ENCODE assay signal across 8 cellular contexts in the genomic region with DNA sequence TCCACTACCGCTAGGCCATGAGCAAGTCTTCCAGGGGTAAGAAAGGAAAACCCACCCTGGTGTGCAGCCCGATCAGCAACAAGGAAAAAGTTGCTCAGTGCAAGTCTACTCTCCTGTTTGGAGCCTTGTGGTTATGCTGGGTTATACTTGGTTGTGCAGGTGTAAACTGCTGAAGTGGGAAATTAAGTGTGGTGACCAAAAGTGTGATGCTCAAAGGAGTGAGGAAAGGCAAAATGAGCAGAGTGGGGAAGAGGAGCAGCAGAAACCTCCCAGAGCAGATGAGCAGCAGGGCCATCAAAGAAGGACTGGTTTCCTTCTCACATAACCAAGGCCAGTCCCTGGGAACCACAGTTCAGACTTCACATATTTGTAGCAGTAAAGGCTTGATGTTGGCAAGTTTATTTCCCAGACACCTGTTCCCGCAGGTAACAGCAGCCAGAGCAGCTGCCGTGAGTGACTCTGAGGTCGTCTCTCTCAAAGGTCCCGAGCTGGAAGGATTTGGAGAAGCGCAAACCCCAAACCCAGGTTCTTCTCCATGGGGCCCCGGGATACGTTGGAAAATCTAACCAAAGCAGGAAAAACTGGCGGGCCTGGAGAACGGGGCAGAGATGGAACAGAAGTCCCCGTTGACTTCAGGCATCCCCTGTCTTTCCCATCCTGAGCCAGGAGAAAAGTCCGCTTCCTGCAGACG. TPM values are rescaled to one million over a fixed set of nuclear protein-coding genes. Genes with fewer than 3 reads are reported as not detected.
DNase-seq lines count a peak whose midpoint lies in the region; ATAC-seq, FAIRE-seq and TF ChIP-seq lines count a peak whose summit lies in the region.

No MANE protein-coding gene starts in this region.

- no peaks in the 10 kb centered on the region for H3K9me1 ChIP-seq in K562 (ENCODE audit: control insufficient read depth, insufficient read depth, low read length)

- no peak for TF ChIP-seq EP300 in K562 (IDR thresholded peaks at IDR 0.05; ENCODE audit: low read length)

- H3K4me3 Mint-ChIP-seq in memory B cell: peak overlapping the region; percentile 90

- no peaks in the 10 kb centered on the region for H3K79me2 ChIP-seq in K562 (ENCODE audit: control insufficient read depth, insufficient read depth, low read length)

- H3K27me3 ChIP-seq in heart right ventricle (peaks cover 0 to 43% (median 5%) of the 10 kb centered on the region in 7 donors), K562 (ENCODE audit: control insufficient read depth in 2 of 2, insufficient read depth in 2 of 2, low read length in 2 of 2) (peaks cover 65 to 67% of the 10 kb centered on the region in 2 experiments)

- no peak overlapping the region for H2AFZ ChIP-seq in K562 (ENCODE audit: low read depth, low read length)

- BruUV-seq in K562 (replicated peaks; lab: Mats Ljungman, UMichigan): no TSS peak

- H4K20me1 ChIP-seq in K562 (replicated peaks; ENCODE audit: control insufficient read depth, insufficient read depth, low read length): no peaks in the 10 kb centered on the region; the same call in 1 of the 2 replicates

- H3K4me1 ChIP-seq in heart right ventricle: peaks cover 0 to 20% (median 12%) of the 10 kb centered on the region in 9 donors
- H3K4me1 ChIP-seq in K562 (replicated peaks in 1 of 2; ENCODE audit: control insufficient read depth in 2 of 2, insufficient read depth in 2 of 2, low read length in 2 of 2): peaks cover 0 to 13% of the 10 kb centered on the region in 2 experiments; a peak in 2 of 5 replicates
- no peaks in the 10 kb centered on the region for H3K4me1 ChIP-seq in urinary bladder (ENCODE audit: insufficient read depth)

- H3K27ac ChIP-seq in heart right ventricle (peak overlapping the region in 4 of 10 donors; percentile 35 to 67 (median 58)), K562 (ENCODE audit: extremely low read depth, low read depth, low read length) (no peak overlapping the region), urinary bladder (ENCODE audit: low read depth) (no peak overlapping the region)

- 27 to 30% methylated on average over 14 of the region's 14 CpGs for WGBS in heart right ventricle, 2 donors
- 14% methylated on average over 14 of the region's 14 CpGs for WGBS in K562 (ENCODE audit: insufficient coverage, low coverage, missing lambda C conversion rate)
- WGBS in urinary bladder: 24% methylated on average over 14 of the region's 14 CpGs

- H3K4me2 ChIP-seq in K562 (ENCODE audit: insufficient read depth, low read length): no peak overlapping the region

- TF ChIP-seq POLR2A in K562 (conservative IDR thresholded peaks at IDR 0.05): no peak

- CTCF ChIA-PET in K562 (lab: Yijun Ruan, JAX; ENCODE audit: low intra/inter-chr PET ratio): interaction anchor here (0.6 kb wide), 1 partner anchor 26 kb away, joined by 3 read pairs; no protein-coding TSS in a partner anchor

- in situ Hi-C loops in K562 (cut with MboI): no loop called here

- H3K27me3 Mint-ChIP-seq in memory B cell: peaks cover 19% of the 10 kb centered on the region

- H3K4me3 ChIP-seq in heart right ventricle (peak overlapping the region; percentile 50 to 91 (median 79)), K562 (no peak overlapping the region), urinary bladder (ENCODE audit: low read depth, low read length) (peak overlapping the region; percentile 76)

- no peak overlapping the region for H3K27ac Mint-ChIP-seq in memory B cell

- no peak for FAIRE-seq in K562 (lab: Jason Lieb, UNC)

- no peak for TF ChIP-seq CTCF in heart right ventricle (IDR thresholded peaks at IDR 0.05)
- TF ChIP-seq CTCF in K562 (IDR thresholded peaks at IDR 0.05 in 2 of 3, conservative IDR thresholded peaks at IDR 0.05 in 1 of 3; ENCODE audit: insufficient read depth in 2 of 3, low read depth in 1 of 3, low read length in 3 of 3): no peak

- H3K9me3 Mint-ChIP-seq in memory B cell: no peaks in the 10 kb centered on the region

- H3K36me3 Mint-ChIP-seq in memory B cell: no peaks in the 10 kb centered on the region

- POLR2A ChIA-PET in K562 (lab: Yijun Ruan, JAX): interaction anchor here (0.7 kb wide), 1 partner anchor 380 kb away, joined by 3 read pairs; no protein-coding TSS in a partner anchor

- H3K4me1 Mint-ChIP-seq in memory B cell: peaks cover 20% of the 10 kb centered on the region

- no peak for TF ChIP-seq RAD21 in K562 (CRISPR knock-in tag; conservative IDR thresholded peaks at IDR 0.05 in 1 of 2, IDR thresholded peaks at IDR 0.05 in 1 of 2)

- DNase-seq in heart right ventricle: no peak
- DNase-seq in left cardiac atrium: no peak
- no peak for DNase-seq in K562 (ENCODE audit: extremely low read depth in 1 of 4, low spot score in 3 of 4)
- DNase-seq in memory B cell (ENCODE audit: low spot score in 2 of 2): no peak
- DNase-seq in medulla oblongata (ENCODE audit: extremely low spot score): no peak

- intact Hi-C loops in heart right ventricle (cut with DNase I) (no loop called here), left cardiac atrium (cut with DNase I) (no loop called here), K562 (cut with micrococcal nuclease) (no loop called here)

- H3K9me3 ChIP-seq in heart right ventricle (no peaks in the 10 kb centered on the region), K562 (replicated peaks; ENCODE audit: control insufficient read depth, insufficient read depth, low read depth, low read length) (no peaks in the 10 kb centered on the region)

- H3K36me3 ChIP-seq in heart right ventricle: no peaks in the 10 kb centered on the region
- no peaks in the 10 kb centered on the region for H3K36me3 ChIP-seq in K562 (ENCODE audit: control insufficient read depth, insufficient read depth, low read length)
- no peaks in the 10 kb centered on the region for H3K36me3 ChIP-seq in urinary bladder (ENCODE audit: insufficient read depth)

- no peak overlapping the region for H3K9ac ChIP-seq in K562 (ENCODE audit: insufficient read depth in 1 of 2, low read depth in 2 of 2, low read length in 2 of 2)

- ATAC-seq in heart right ventricle (no peak), left cardiac atrium (no peak), K562 (no peak), memory B cell (ENCODE audit: low read depth) (no peak), GM21390 (IDR thresholded peaks at IDR 0.05; ENCODE audit: unreplicated experiment) (no peak), GM21825 (IDR thresholded peaks at IDR 0.05; ENCODE audit: unreplicated experiment) (no peak)

RNA-seq across cellular contexts. Expression of gene SMO, which starts 0.6 kb away (rescaled TPM):
- total RNA-seq in heart right ventricle (1 to 10 TPM; 3.1 to 7.1 (median 4.9) TPM), left cardiac atrium (1 to 10 TPM; 5.4 to 7.6 TPM), K562 (2014; rRNA removed) (0.05 TPM in 1 of 2 replicates, not detected in the other), K562 (2014; rRNA removed; fragmentation: Illumina TruSeq; extraction: Trizol) (not detected in 2 replicates), K562 (2015; rRNA removed; fragmentation: Illumina TruSeq; extraction: Trizol) (not detected in 2 replicates), K562 (2021) (0.07 and 0.13 TPM in 2 replicates), urinary bladder (35.2 TPM)
- polyA plus RNA-seq in heart right ventricle (1 to 10 TPM; 1.7 to 8.3 TPM), K562 (2011; rRNA removed) (0.10 and 0.11 TPM in 2 replicates), K562 (2014; fragmentation: Illumina TruSeq; extraction: Trizol) (not detected in 2 replicates), K562 (2014; fragmentation: Nextera tagmentation; extraction: Ambion mirVana) (not detected), K562 (2014; rRNA removed) (0.11 TPM in 1 of 2 replicates, not detected in the other), urinary bladder (16.7 TPM)
- 0.60 TPM in 1 of 2 replicates, not detected in the other for total RNA-seq in K562 (2011; cell fraction: chromatin; rRNA removed; ENCODE audit: low replicate concordance)
- total RNA-seq in K562 (2011; cell fraction: nucleolus; rRNA removed): 0.39 and 0.67 TPM in 2 replicates
- total RNA-seq in K562 (2011; cell fraction: nucleoplasm; rRNA removed): 1.2 TPM in 1 of 2 replicates, not detected in the other
- 0.10 and 0.24 TPM in 2 replicates for polyA plus RNA-seq in K562 (2011; cell fraction: cytosol; rRNA removed)
- polyA plus RNA-seq in K562 (2011; cell fraction: nucleus; rRNA removed): 0.41 and 0.91 TPM in 2 replicates
- not detected in 2 replicates for polyA plus RNA-seq in K562 (2012)
- polyA minus RNA-seq in K562 (2011; rRNA and poly(A)+ RNA removed): 0.07 and 0.24 TPM in 2 replicates
- not detected in 2 replicates for polyA minus RNA-seq in K562 (2011; cell fraction: cytosol; rRNA and poly(A)+ RNA removed)
- polyA minus RNA-seq in K562 (2011; cell fraction: nucleus; rRNA and poly(A)+ RNA removed): 0.11 TPM in 1 of 2 replicates, not detected in the other

RNA-seq across cellular contexts. Expression of gene AHCYL2, which starts 37.0 kb away (rescaled TPM):
- total RNA-seq in heart right ventricle (1 to 10 TPM; 4.6 to 7.7 (median 5.7) TPM), left cardiac atrium (1 to 10 TPM; 5.7 to 6.4 TPM), K562 (2014; rRNA removed) (3.1 and 3.7 TPM in 2 replicates), K562 (2014; rRNA removed; fragmentation: Illumina TruSeq; extraction: Trizol) (5.2 TPM in 2 replicates), K562 (2015; rRNA removed; fragmentation: Illumina TruSeq; extraction: Trizol) (5.5 and 6.8 TPM in 2 replicates), K562 (2021) (5.2 and 5.5 TPM in 2 replicates), urinary bladder (20.3 TPM)
- polyA plus RNA-seq in heart right ventricle (1 to 10 TPM; 2.5 to 2.9 TPM), K562 (2011; rRNA removed) (10.5 and 10.8 TPM in 2 replicates), K562 (2014; fragmentation: Illumina TruSeq; extraction: Trizol) (4.8 and 6.2 TPM in 2 replicates), K562 (2014; fragmentation: Nextera tagmentation; extraction: Ambion mirVana) (1 to 10 TPM in 1 of 2 experiments, under 1 TPM in 1; 0.93 to 2.0 TPM), K562 (2014; rRNA removed) (4.3 and 5.6 TPM in 2 replicates), urinary bladder (9.0 TPM)
- 11.5 and 16.6 TPM in 2 replicates for total RNA-seq in K562 (2011; cell fraction: chromatin; rRNA removed; ENCODE audit: low replicate concordance)
- total RNA-seq in K562 (2011; cell fraction: nucleolus; rRNA removed): 3.7 and 4.3 TPM in 2 replicates
- 7.0 and 11.6 TPM in 2 replicates for total RNA-seq in K562 (2011; cell fraction: nucleoplasm; rRNA removed)
- 4.5 and 8.6 TPM in 2 replicates for polyA plus RNA-seq in K562 (2011; cell fraction: cytosol; rRNA removed)
- polyA plus RNA-seq in K562 (2011; cell fraction: nucleus; rRNA removed): 10.3 and 13.9 TPM in 2 replicates
- 4.9 and 7.6 TPM in 2 replicates for polyA plus RNA-seq in K562 (2012)
- polyA minus RNA-seq in K562 (2011; rRNA and poly(A)+ RNA removed): 17.9 and 25.5 TPM in 2 replicates
- polyA minus RNA-seq in K562 (2011; cell fraction: cytosol; rRNA and poly(A)+ RNA removed): 5.7 and 7.6 TPM in 2 replicates
- 3.4 and 8.2 TPM in 2 replicates for polyA minus RNA-seq in K562 (2011; cell fraction: nucleus; rRNA and poly(A)+ RNA removed)

RNA-seq across cellular contexts. Expression of gene TSPAN33, which starts 43.3 kb away (rescaled TPM):
- total RNA-seq in heart right ventricle (10 to 100 TPM in 4 of 10 donors, 1 to 10 TPM in 6; 6.8 to 13.1 (median 9.0) TPM), left cardiac atrium (10 to 100 TPM; 10.9 to 12.3 TPM), K562 (2014; rRNA removed) (0.20 and 0.23 TPM in 2 replicates), K562 (2014; rRNA removed; fragmentation: Illumina TruSeq; extraction: Trizol) (0.19 and 0.25 TPM in 2 replicates), K562 (2015; rRNA removed; fragmentation: Illumina TruSeq; extraction: Trizol) (not detected in 2 replicates), K562 (2021) (0.27 and 0.76 TPM in 2 replicates), urinary bladder (9.5 TPM)
- polyA plus RNA-seq in heart right ventricle (1 to 10 TPM; 2.8 to 5.9 TPM), K562 (2011; rRNA removed) (1.2 and 1.5 TPM in 2 replicates), K562 (2014; fragmentation: Illumina TruSeq; extraction: Trizol) (0.21 and 0.42 TPM in 2 replicates), K562 (2014; fragmentation: Nextera tagmentation; extraction: Ambion mirVana) (under 1 TPM in 1 of 2 experiments, not detected in 1; 0.03 TPM), K562 (2014; rRNA removed) (0.19 TPM in 1 of 2 replicates, not detected in the other), urinary bladder (15.6 TPM)
- 1.5 and 3.2 TPM in 2 replicates for total RNA-seq in K562 (2011; cell fraction: chromatin; rRNA removed; ENCODE audit: low replicate concordance)
- 1.3 and 3.2 TPM in 2 replicates for total RNA-seq in K562 (2011; cell fraction: nucleolus; rRNA removed)
- 2.9 and 3.9 TPM in 2 replicates for total RNA-seq in K562 (2011; cell fraction: nucleoplasm; rRNA removed)
- 1.6 and 1.7 TPM in 2 replicates for polyA plus RNA-seq in K562 (2011; cell fraction: cytosol; rRNA removed)
- 1.3 and 1.6 TPM in 2 replicates for polyA plus RNA-seq in K562 (2011; cell fraction: nucleus; rRNA removed)
- polyA plus RNA-seq in K562 (2012): 0.16 and 0.30 TPM in 2 replicates
- 1.1 and 1.6 TPM in 2 replicates for polyA minus RNA-seq in K562 (2011; rRNA and poly(A)+ RNA removed)
- 1.2 and 1.3 TPM in 2 replicates for polyA minus RNA-seq in K562 (2011; cell fraction: cytosol; rRNA and poly(A)+ RNA removed)
- polyA minus RNA-seq in K562 (2011; cell fraction: nucleus; rRNA and poly(A)+ RNA removed): 0.54 and 1.2 TPM in 2 replicates
